Comparison of ENCODE assay signal across 18 cellular contexts in genomic region chr2:202133556-202134245, GRCh38.
A peak's percentile ranks its signal among the peaks of the same experiment; 100 is the strongest.
DNase-seq lines count a peak whose midpoint lies in the region; ATAC-seq, FAIRE-seq and TF ChIP-seq lines count a peak whose summit lies in the region.
"Had no signal": no experiment of that assay in that cellular context is flagged by ENCODE, and none has a peak within 500 bp of the region (broad histone marks: within the 10 kb centered on the region; RNA-seq: fewer than 3 reads in every experiment).

No MANE protein-coding gene starts in this region.

- H3K4me2 ChIP-seq in astrocyte (ENCODE audit: low read length) (no peak overlapping the region), mesenchymal stem cell (ENCODE audit: low read length, poor library complexity, severe bottlenecking) (no peak overlapping the region)

- CTCF ChIA-PET in activated naive CD4-positive, alpha-beta T cell treated with anti-CD3 and anti-CD28 coated beads, Interleukin-2, amount 10 ng/mL, durations not matched to agents 7 days and 5 days (lab: Charles Lee), result no interaction called here

- H2BK5ac ChIP-seq in mesenchymal stem cell (ENCODE audit: low read depth, low read length, poor library complexity, severe bottlenecking), result no peak overlapping the region

- DNase-seq in EL (peak; percentile 66), astrocyte (ENCODE audit: low read depth) (no peak), mesenchymal stem cell (peak; percentile 38), vagina (ENCODE audit: extremely low spot score in 2 of 2) (no peak), thyroid gland (no peak), epidermal melanocyte (ENCODE audit: insufficient read length, low spot score) (no peak)
- no peak for DNase-seq in activated naive CD4-positive, alpha-beta T cell treated with anti-CD3 and anti-CD28 coated beads, Interleukin-2, amount 10 ng/mL, durations not matched to agents 7 days and 5 days
- DNase-seq: BE2C; CD4-positive, alpha-beta memory T cell; DMS79; H9; NCI-H1105; NCI-H1694; NCI-H510A; NCI-H774; SHP77 treated with DMSO at 0.1 percent for 48 hours; T-helper 1 cell had no signal

- no peak overlapping the region for H3K27ac ChIP-seq in astrocyte (ENCODE audit: low read depth, low read length)
- no peak overlapping the region for H3K27ac ChIP-seq in mesenchymal stem cell (ENCODE audit: low read length, poor library complexity, severe bottlenecking)
- peak overlapping the region; percentile 65 for H3K27ac ChIP-seq in vagina
- no peak overlapping the region for H3K27ac ChIP-seq in thyroid gland

- H3K4me1 ChIP-seq in astrocyte (ENCODE audit: insufficient read depth, low read length) (peaks cover 24% of the 10 kb centered on the region), mesenchymal stem cell (ENCODE audit: control insufficient read depth, insufficient read depth, low read depth, low read length) (peaks cover 5% of the 10 kb centered on the region), vagina (peaks cover 26% of the 10 kb centered on the region), thyroid gland (no peaks in the 10 kb centered on the region)
- H3K4me1 ChIP-seq: BE2C had no signal

- H4K8ac ChIP-seq in mesenchymal stem cell (ENCODE audit: low read length), result peak overlapping the region; percentile 94

- peak overlapping the region; percentile 78 for H4K91ac ChIP-seq in mesenchymal stem cell (ENCODE audit: low read length)

- no peak overlapping the region for H2AK5ac ChIP-seq in mesenchymal stem cell (ENCODE audit: low read length, severe bottlenecking)

- H3K23ac ChIP-seq in mesenchymal stem cell (ENCODE audit: low read length in 2 of 2), result no peak overlapping the region

- peak overlapping the region; percentile 44 to 97 for H3K18ac ChIP-seq in mesenchymal stem cell (ENCODE audit: low read depth in 1 of 2, low read length in 2 of 2)

- H3K27me3 Mint-ChIP-seq in astrocyte (ENCODE audit: low read depth, unreplicated experiment), result no peaks in the 10 kb centered on the region
- no peaks in the 10 kb centered on the region for H3K27me3 Mint-ChIP-seq in activated naive CD4-positive, alpha-beta T cell treated with anti-CD3 and anti-CD28 coated beads, Interleukin-2, amount 10 ng/mL, durations not matched to agents 7 days and 5 days

- no peak for TF ChIP-seq CTCF in astrocyte (IDR thresholded peaks at IDR 0.05; ENCODE audit: insufficient read depth, low read depth, low read length)
- TF ChIP-seq CTCF in vagina (IDR thresholded peaks at IDR 0.05), result no peak
- TF ChIP-seq CTCF in thyroid gland (IDR thresholded peaks at IDR 0.05), result no peak

- no peaks in the 10 kb centered on the region for H4K20me1 ChIP-seq in astrocyte (ENCODE audit: insufficient read depth, low read length)

- peaks cover 14% of the 10 kb centered on the region for H3K4me1 Mint-ChIP-seq in astrocyte (ENCODE audit: low read depth, unreplicated experiment)
- H3K4me1 Mint-ChIP-seq in activated naive CD4-positive, alpha-beta T cell treated with anti-CD3 and anti-CD28 coated beads, Interleukin-2, amount 10 ng/mL, durations not matched to agents 7 days and 5 days, result no peaks in the 10 kb centered on the region
- H3K4me1 Mint-ChIP-seq: CD4-positive, alpha-beta memory T cell had no signal

- no peak for FAIRE-seq in astrocyte (lab: Jason Lieb, UNC)

- intact Hi-C loops in vagina (cut with DNase I) (no loop called here), thyroid gland (cut with DNase I) (no loop called here)

- TF ChIP-seq POLR2A in vagina (IDR thresholded peaks at IDR 0.05) (no peak), thyroid gland (IDR thresholded peaks at IDR 0.05) (no peak)

- no peak overlapping the region for H2BK15ac ChIP-seq in mesenchymal stem cell (ENCODE audit: low read depth, poor library complexity, severe bottlenecking)

- H3K9me3 ChIP-seq in astrocyte (ENCODE audit: insufficient read depth, low read depth, low read length), result no peaks in the 10 kb centered on the region
- H3K9me3 ChIP-seq in mesenchymal stem cell (ENCODE audit: control insufficient read depth, low read length), result no peaks in the 10 kb centered on the region
- H3K9me3 ChIP-seq in vagina, result no peaks in the 10 kb centered on the region
- H3K9me3 ChIP-seq in thyroid gland, result no peaks in the 10 kb centered on the region
- H3K9me3 ChIP-seq: BE2C had no signal

- no CpG with 5 or more reads among the region's 2 CpGs for WGBS in mesenchymal stem cell
- WGBS in thyroid gland, 2 donors, result 90 to 92% methylated on average over 2 of the region's 2 CpGs

- H3K9ac ChIP-seq in astrocyte (ENCODE audit: low read length) (no peak overlapping the region), mesenchymal stem cell (ENCODE audit: low read length) (no peak overlapping the region)

- ATAC-seq in HG03175 (IDR thresholded peaks at IDR 0.05; ENCODE audit: unreplicated experiment), result no peak

- peak overlapping the region; percentile 72 for H3K27ac Mint-ChIP-seq in astrocyte (ENCODE audit: unreplicated experiment)
- H3K27ac Mint-ChIP-seq in activated naive CD4-positive, alpha-beta T cell treated with anti-CD3 and anti-CD28 coated beads, Interleukin-2, amount 10 ng/mL, durations not matched to agents 7 days and 5 days, result no peak overlapping the region
- H3K27ac Mint-ChIP-seq: CD4-positive, alpha-beta memory T cell; H9 had no signal

- H3K27me3 ChIP-seq in astrocyte (ENCODE audit: insufficient read depth, low read length), result no peaks in the 10 kb centered on the region
- peaks cover 0 to 2% of the 10 kb centered on the region in 2 experiments for H3K27me3 ChIP-seq in mesenchymal stem cell (ENCODE audit: control insufficient read depth in 1 of 2, insufficient read depth in 1 of 2, low read length in 2 of 2)
- no peaks in the 10 kb centered on the region for H3K27me3 ChIP-seq in vagina
- no peaks in the 10 kb centered on the region for H3K27me3 ChIP-seq in thyroid gland
- H3K27me3 ChIP-seq: BE2C had no signal

- H3K36me3 ChIP-seq in astrocyte (ENCODE audit: insufficient read depth, low read length) (no peaks in the 10 kb centered on the region), mesenchymal stem cell (ENCODE audit: control insufficient read depth in 1 of 2, insufficient read depth in 2 of 2, low read depth in 1 of 2, low read length in 2 of 2) (no peaks in the 10 kb centered on the region), vagina (no peaks in the 10 kb centered on the region), thyroid gland (no peaks in the 10 kb centered on the region)
- H3K36me3 ChIP-seq: BE2C had no signal

- H3K14ac ChIP-seq in mesenchymal stem cell (ENCODE audit: low read length in 2 of 2), result no peak overlapping the region

- H3K4ac ChIP-seq in mesenchymal stem cell (ENCODE audit: low read depth in 1 of 2, low read length in 2 of 2), result peak overlapping the region in 1 of 2 experiments; percentile 95

- no peaks in the 10 kb centered on the region for H3K36me3 Mint-ChIP-seq in astrocyte (ENCODE audit: low read depth, unreplicated experiment)
- H3K36me3 Mint-ChIP-seq in activated naive CD4-positive, alpha-beta T cell treated with anti-CD3 and anti-CD28 coated beads, Interleukin-2, amount 10 ng/mL, durations not matched to agents 7 days and 5 days, result no peaks in the 10 kb centered on the region
- H3K36me3 Mint-ChIP-seq: CD4-positive, alpha-beta memory T cell had no signal

- H3K4me3 Mint-ChIP-seq in astrocyte (ENCODE audit: unreplicated experiment), result no peak overlapping the region
- H3K4me3 Mint-ChIP-seq in activated naive CD4-positive, alpha-beta T cell treated with anti-CD3 and anti-CD28 coated beads, Interleukin-2, amount 10 ng/mL, durations not matched to agents 7 days and 5 days, result no peak overlapping the region
- H3K4me3 Mint-ChIP-seq: CD4-positive, alpha-beta memory T cell; H9 had no signal

- peak overlapping the region; percentile 57 to 96 for H2BK12ac ChIP-seq in mesenchymal stem cell (ENCODE audit: low read length in 2 of 2)

- no peak overlapping the region for H2BK120ac ChIP-seq in mesenchymal stem cell (ENCODE audit: low read depth, low read length)

- no peak overlapping the region for H2AFZ ChIP-seq in astrocyte (ENCODE audit: low read depth, low read length)
- no peak overlapping the region for H2AFZ ChIP-seq in mesenchymal stem cell (ENCODE audit: low read depth, low read length)

- no peaks in the 10 kb centered on the region for H3K9me3 Mint-ChIP-seq in astrocyte (ENCODE audit: unreplicated experiment)
- no peaks in the 10 kb centered on the region for H3K9me3 Mint-ChIP-seq in activated naive CD4-positive, alpha-beta T cell treated with anti-CD3 and anti-CD28 coated beads, Interleukin-2, amount 10 ng/mL, durations not matched to agents 7 days and 5 days
- H3K9me3 Mint-ChIP-seq: CD4-positive, alpha-beta memory T cell; H9 had no signal

- H3K4me3 ChIP-seq in astrocyte (ENCODE audit: insufficient read depth, low read depth, low read length) (no peak overlapping the region), mesenchymal stem cell (ENCODE audit: insufficient read depth in 1 of 2, low read depth in 1 of 2, low read length in 2 of 2) (no peak overlapping the region), vagina (no peak overlapping the region), thyroid gland (replicated peaks in 1 of 3) (no peak overlapping the region)

- no peaks in the 10 kb centered on the region for H3K79me1 ChIP-seq in mesenchymal stem cell (replicated peaks; ENCODE audit: low read length, poor library complexity, severe bottlenecking)

- H3K79me2 ChIP-seq in astrocyte (ENCODE audit: insufficient read depth, low read length), result no peaks in the 10 kb centered on the region

Comparison
In these comparisons a context has a peak if more than half of its experiments do, and no peak if none do; other contexts are left out.
1. DNase-seq: peak in EL (single experiment) and mesenchymal stem cell (single experiment); none in astrocyte (single experiment), vagina (0 of 2), thyroid gland (0 of 2), epidermal melanocyte (single experiment) and activated naive CD4-positive, alpha-beta T cell treated with anti-CD3 and anti-CD28 coated beads, Interleukin-2, amount 10 ng/mL, durations not matched to agents 7 days and 5 days (single experiment).